Comparison of ENCODE assay signal across 1 cellular context in the genomic region with DNA sequence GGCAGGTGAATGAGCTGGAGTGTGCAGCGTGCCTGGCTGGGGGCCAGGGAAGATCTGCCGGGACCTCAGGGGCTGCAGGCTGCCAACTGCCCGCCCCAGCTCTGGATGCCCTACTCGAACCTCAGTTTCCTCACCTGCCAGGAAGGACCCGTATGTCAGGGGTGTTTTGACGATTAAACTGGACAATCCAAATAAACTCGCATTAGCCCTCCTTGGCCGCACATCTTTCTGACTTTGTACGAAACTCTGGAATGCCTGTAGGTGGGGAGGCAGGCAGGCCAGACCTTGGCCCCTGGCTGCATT.
TF ChIP-seq lines count a peak whose summit lies in the region.

No MANE protein-coding gene starts in this region.

TF ChIP-seq in SK-N-SH treated with all-trans-retinoic acid at 6 μM for 48 hours, 23 proteins besides CTCF, POLR2A, EP300 and RAD21 (continued from another document):
- TF ChIP-seq, protein P1, sequence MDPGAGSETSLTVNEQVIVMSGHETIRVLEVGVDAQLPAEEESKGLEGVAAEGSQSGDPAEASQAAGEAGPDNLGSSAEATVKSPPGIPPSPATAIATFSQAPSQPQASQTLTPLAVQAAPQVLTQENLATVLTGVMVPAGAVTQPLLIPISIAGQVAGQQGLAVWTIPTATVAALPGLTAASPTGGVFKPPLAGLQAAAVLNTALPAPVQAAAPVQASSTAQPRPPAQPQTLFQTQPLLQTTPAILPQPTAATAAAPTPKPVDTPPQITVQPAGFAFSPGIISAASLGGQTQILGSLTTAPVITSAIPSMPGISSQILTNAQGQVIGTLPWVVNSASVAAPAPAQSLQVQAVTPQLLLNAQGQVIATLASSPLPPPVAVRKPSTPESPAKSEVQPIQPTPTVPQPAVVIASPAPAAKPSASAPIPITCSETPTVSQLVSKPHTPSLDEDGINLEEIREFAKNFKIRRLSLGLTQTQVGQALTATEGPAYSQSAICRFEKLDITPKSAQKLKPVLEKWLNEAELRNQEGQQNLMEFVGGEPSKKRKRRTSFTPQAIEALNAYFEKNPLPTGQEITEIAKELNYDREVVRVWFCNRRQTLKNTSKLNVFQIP (CRISPR knock-in tag; IDR thresholded peaks at IDR 0.05; ENCODE audit: borderline replicate concordance, low read depth): no peak
- TF ChIP-seq RARB (CRISPR knock-in tag; IDR thresholded peaks at IDR 0.05) (no peak), TCF4 (CRISPR knock-in tag; IDR thresholded peaks at IDR 0.05; ENCODE audit: borderline replicate concordance) (no peak), ZNF565 (CRISPR knock-in tag; conservative IDR thresholded peaks at IDR 0.05; ENCODE audit: low read depth) (no peak), CSDC2 (CRISPR knock-in tag; IDR thresholded peaks at IDR 0.05) (no peak), OSR1 (CRISPR knock-in tag; IDR thresholded peaks at IDR 0.05) (no peak), ZNF8 (CRISPR knock-in tag; IDR thresholded peaks at IDR 0.05) (no peak), BACH2 (CRISPR knock-in tag; IDR thresholded peaks at IDR 0.05; ENCODE audit: borderline replicate concordance) (no peak), ARNTL (CRISPR knock-in tag; IDR thresholded peaks at IDR 0.05; ENCODE audit: borderline replicate concordance, low read depth) (no peak), PPARA (CRISPR knock-in tag; IDR thresholded peaks at IDR 0.05; ENCODE audit: borderline replicate concordance) (no peak), ZFP3 (CRISPR knock-in tag; IDR thresholded peaks at IDR 0.05) (no peak)
- TF ChIP-seq, protein P2, sequence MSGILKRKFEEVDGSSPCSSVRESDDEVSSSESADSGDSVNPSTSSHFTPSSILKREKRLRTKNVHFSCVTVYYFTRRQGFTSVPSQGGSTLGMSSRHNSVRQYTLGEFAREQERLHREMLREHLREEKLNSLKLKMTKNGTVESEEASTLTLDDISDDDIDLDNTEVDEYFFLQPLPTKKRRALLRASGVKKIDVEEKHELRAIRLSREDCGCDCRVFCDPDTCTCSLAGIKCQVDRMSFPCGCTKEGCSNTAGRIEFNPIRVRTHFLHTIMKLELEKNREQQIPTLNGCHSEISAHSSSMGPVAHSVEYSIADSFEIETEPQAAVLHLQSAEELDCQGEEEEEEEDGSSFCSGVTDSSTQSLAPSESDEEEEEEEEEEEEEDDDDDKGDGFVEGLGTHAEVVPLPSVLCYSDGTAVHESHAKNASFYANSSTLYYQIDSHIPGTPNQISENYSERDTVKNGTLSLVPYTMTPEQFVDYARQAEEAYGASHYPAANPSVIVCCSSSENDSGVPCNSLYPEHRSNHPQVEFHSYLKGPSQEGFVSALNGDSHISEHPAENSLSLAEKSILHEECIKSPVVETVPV (CRISPR knock-in tag; IDR thresholded peaks at IDR 0.05): no peak
- TF ChIP-seq, protein P3, sequence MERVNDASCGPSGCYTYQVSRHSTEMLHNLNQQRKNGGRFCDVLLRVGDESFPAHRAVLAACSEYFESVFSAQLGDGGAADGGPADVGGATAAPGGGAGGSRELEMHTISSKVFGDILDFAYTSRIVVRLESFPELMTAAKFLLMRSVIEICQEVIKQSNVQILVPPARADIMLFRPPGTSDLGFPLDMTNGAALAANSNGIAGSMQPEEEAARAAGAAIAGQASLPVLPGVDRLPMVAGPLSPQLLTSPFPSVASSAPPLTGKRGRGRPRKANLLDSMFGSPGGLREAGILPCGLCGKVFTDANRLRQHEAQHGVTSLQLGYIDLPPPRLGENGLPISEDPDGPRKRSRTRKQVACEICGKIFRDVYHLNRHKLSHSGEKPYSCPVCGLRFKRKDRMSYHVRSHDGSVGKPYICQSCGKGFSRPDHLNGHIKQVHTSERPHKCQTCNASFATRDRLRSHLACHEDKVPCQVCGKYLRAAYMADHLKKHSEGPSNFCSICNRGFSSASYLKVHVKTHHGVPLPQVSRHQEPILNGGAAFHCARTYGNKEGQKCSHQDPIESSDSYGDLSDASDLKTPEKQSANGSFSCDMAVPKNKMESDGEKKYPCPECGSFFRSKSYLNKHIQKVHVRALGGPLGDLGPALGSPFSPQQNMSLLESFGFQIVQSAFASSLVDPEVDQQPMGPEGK (CRISPR knock-in tag; IDR thresholded peaks at IDR 0.05; ENCODE audit: borderline replicate concordance): no peak
